In genomic region chr12:49165114-49165513, GRCh38 we compare ENCODE assay signal across 4 cellular contexts.
TF ChIP-seq lines count a peak whose summit lies in the region.

No MANE protein-coding gene starts in this region.

TF ChIP-seq in HepG2, 621 proteins besides CTCF, POLR2A, EP300 and RAD21:
- TF ChIP-seq PAWR (CRISPR knock-in tag; IDR thresholded peaks at IDR 0.05; ENCODE audit: borderline replicate concordance) (no peak), ZNF121 (CRISPR knock-in tag; IDR thresholded peaks at IDR 0.05) (0 out of 2 replicates have a peak, but pooled peaks have one; percentile 12)
- TF ChIP-seq, protein P1, sequence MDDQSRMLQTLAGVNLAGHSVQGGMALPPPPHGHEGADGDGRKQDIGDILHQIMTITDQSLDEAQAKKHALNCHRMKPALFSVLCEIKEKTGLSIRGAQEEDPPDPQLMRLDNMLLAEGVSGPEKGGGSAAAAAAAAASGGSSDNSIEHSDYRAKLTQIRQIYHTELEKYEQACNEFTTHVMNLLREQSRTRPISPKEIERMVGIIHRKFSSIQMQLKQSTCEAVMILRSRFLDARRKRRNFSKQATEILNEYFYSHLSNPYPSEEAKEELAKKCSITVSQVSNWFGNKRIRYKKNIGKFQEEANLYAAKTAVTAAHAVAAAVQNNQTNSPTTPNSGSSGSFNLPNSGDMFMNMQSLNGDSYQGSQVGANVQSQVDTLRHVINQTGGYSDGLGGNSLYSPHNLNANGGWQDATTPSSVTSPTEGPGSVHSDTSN (CRISPR knock-in tag; IDR thresholded peaks at IDR 0.05; ENCODE audit: borderline replicate concordance) = no peak

TF ChIP-seq in HEK293, 187 proteins besides CTCF, POLR2A, EP300 and RAD21:
- TF ChIP-seq ZNF121 (tag by site-specific recombination; IDR thresholded peaks at IDR 0.05) (peak; percentile 96), ZEB2 (tag by site-specific recombination; IDR thresholded peaks at IDR 0.05) (no peak)
TF ChIP-seq in HEK293: peak in this region for 1.

TF ChIP-seq in WTC11, 78 proteins besides CTCF, POLR2A, EP300 and RAD21:
- TF ChIP-seq, protein P2, sequence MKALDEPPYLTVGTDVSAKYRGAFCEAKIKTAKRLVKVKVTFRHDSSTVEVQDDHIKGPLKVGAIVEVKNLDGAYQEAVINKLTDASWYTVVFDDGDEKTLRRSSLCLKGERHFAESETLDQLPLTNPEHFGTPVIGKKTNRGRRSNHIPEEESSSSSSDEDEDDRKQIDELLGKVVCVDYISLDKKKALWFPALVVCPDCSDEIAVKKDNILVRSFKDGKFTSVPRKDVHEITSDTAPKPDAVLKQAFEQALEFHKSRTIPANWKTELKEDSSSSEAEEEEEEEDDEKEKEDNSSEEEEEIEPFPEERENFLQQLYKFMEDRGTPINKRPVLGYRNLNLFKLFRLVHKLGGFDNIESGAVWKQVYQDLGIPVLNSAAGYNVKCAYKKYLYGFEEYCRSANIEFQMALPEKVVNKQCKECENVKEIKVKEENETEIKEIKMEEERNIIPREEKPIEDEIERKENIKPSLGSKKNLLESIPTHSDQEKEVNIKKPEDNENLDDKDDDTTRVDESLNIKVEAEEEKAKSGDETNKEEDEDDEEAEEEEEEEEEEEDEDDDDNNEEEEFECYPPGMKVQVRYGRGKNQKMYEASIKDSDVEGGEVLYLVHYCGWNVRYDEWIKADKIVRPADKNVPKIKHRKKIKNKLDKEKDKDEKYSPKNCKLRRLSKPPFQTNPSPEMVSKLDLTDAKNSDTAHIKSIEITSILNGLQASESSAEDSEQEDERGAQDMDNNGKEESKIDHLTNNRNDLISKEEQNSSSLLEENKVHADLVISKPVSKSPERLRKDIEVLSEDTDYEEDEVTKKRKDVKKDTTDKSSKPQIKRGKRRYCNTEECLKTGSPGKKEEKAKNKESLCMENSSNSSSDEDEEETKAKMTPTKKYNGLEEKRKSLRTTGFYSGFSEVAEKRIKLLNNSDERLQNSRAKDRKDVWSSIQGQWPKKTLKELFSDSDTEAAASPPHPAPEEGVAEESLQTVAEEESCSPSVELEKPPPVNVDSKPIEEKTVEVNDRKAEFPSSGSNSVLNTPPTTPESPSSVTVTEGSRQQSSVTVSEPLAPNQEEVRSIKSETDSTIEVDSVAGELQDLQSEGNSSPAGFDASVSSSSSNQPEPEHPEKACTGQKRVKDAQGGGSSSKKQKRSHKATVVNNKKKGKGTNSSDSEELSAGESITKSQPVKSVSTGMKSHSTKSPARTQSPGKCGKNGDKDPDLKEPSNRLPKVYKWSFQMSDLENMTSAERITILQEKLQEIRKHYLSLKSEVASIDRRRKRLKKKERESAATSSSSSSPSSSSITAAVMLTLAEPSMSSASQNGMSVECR (CRISPR knock-in tag; IDR thresholded peaks at IDR 0.05; ENCODE audit: borderline replicate concordance) = no peak
- TF ChIP-seq E2F5 (CRISPR knock-in tag; IDR thresholded peaks at IDR 0.05) = no peak
- TF ChIP-seq JUN (CRISPR knock-in tag; IDR thresholded peaks at IDR 0.05) = no peak
- TF ChIP-seq CREM (CRISPR knock-in tag; IDR thresholded peaks at IDR 0.05) = no peak
- peak; percentile 65 for TF ChIP-seq ZNF121 (CRISPR knock-in tag; IDR thresholded peaks at IDR 0.05)
- no peak for TF ChIP-seq ZMAT4 (CRISPR knock-in tag; IDR thresholded peaks at IDR 0.05)
- TF ChIP-seq JAZF1 (CRISPR knock-in tag; IDR thresholded peaks at IDR 0.05) = no peak
- TF ChIP-seq ZNF423 (CRISPR knock-in tag; IDR thresholded peaks at IDR 0.05) = no peak

TF ChIP-seq in H1, 55 proteins besides CTCF, POLR2A, EP300 and RAD21:
- no peak for TF ChIP-seq GABPA (IDR thresholded peaks at IDR 0.05; ENCODE audit: borderline replicate concordance, insufficient read depth, low read length)
- no peak for TF ChIP-seq ATF2 (IDR thresholded peaks at IDR 0.05; ENCODE audit: low read length)
- TF ChIP-seq TEAD4 (IDR thresholded peaks at IDR 0.05; ENCODE audit: low read depth, low read length) = no peak
- no peak for TF ChIP-seq CHD1 (IDR thresholded peaks at IDR 0.05; ENCODE audit: low read depth, low read length)
- TF ChIP-seq ATF3 (IDR thresholded peaks at IDR 0.05; ENCODE audit: insufficient read depth, low read depth, low read length) = no peak
- no peak for TF ChIP-seq RXRA (IDR thresholded peaks at IDR 0.05; ENCODE audit: insufficient read depth, low read depth, low read length)
- no peak for TF ChIP-seq TAF1 (IDR thresholded peaks at IDR 0.05; ENCODE audit: low read depth, low read length)
- TF ChIP-seq SAP30 (IDR thresholded peaks at IDR 0.05; ENCODE audit: insufficient read depth, insufficient replicate concordance, low read length) = no peak
- TF ChIP-seq KDM1A (IDR thresholded peaks at IDR 0.05; ENCODE audit: borderline replicate concordance, low read length) = 0 out of 2 replicates have a peak, but pooled peaks have one; percentile 27
